Comparison of ENCODE assay signal across 1 cellular context in genomic region chr7:121489440-121489839, GRCh38.
TF ChIP-seq lines count a peak whose summit lies in the region.

No MANE protein-coding gene starts in this region.

TF ChIP-seq in GM23338, 12 proteins besides CTCF, POLR2A, EP300 and RAD21 (continued from another document):
- no peak for TF ChIP-seq REST (IDR thresholded peaks at IDR 0.05; ENCODE audit: unreplicated experiment)
- no peak for TF ChIP-seq EZH2 (IDR thresholded peaks at IDR 0.05; ENCODE audit: low read depth, unreplicated experiment)
- no peak for TF ChIP-seq ZNF331 (CRISPR knock-in tag; IDR thresholded peaks at IDR 0.05; ENCODE audit: low read depth)
- no peak for TF ChIP-seq POLR2AphosphoS5 (IDR thresholded peaks at IDR 0.05; ENCODE audit: low read depth)
- TF ChIP-seq ETS1 (IDR thresholded peaks at IDR 0.05): no peak
TF ChIP-seq in GM23338: peak in this region for 0.
